Comparison of ENCODE assay signal across 7 cellular contexts in genomic region chr1:151255381-151255780, GRCh38. TPM values are rescaled to one million over a fixed set of nuclear protein-coding genes. Genes with fewer than 3 reads are reported as not detected.
A peak's percentile ranks its signal among the peaks of the same experiment; 100 is the strongest.
DNase-seq lines count a peak whose midpoint lies in the region; ATAC-seq and TF ChIP-seq lines count a peak whose summit lies in the region.

No MANE protein-coding gene starts in this region.

- no peaks in the 10 kb centered on the region for H3K27me3 Mint-ChIP-seq in T-helper 2 cell treated with Interferon-gamma antibody and Interleukin-4, amounts not matched to agents 5 μg/mL and 100 μg/mL, for 36 hours (ENCODE audit: low read depth)
- H3K27me3 Mint-ChIP-seq in glutamatergic neuron (ENCODE audit: unreplicated experiment), result peaks cover 7% of the 10 kb centered on the region

- intact Hi-C loops in body of pancreas (cut with DNase I), result no loop called here

- H3K36me3 ChIP-seq in H7 (replicated peaks; ENCODE audit: control insufficient read depth, insufficient read depth, low read length) (peaks cover under 1% of the 10 kb centered on the region; the same call in 1 of the 2 replicates), body of pancreas (replicated peaks in 1 of 2; ENCODE audit: insufficient read depth in 1 of 2, low read depth in 2 of 2) (no peaks in the 10 kb centered on the region)

- peak overlapping the region; percentile 92 for H3K4me3 Mint-ChIP-seq in T-helper 2 cell treated with Interferon-gamma antibody and Interleukin-4, amounts not matched to agents 5 μg/mL and 100 μg/mL, for 36 hours
- peak overlapping the region; percentile 96 for H3K4me3 Mint-ChIP-seq in glutamatergic neuron (ENCODE audit: unreplicated experiment)
- peak overlapping the region; percentile 82 for H3K4me3 Mint-ChIP-seq in stimulated activated effector memory CD8-positive, alpha-beta T cell treated with anti-CD3 and anti-CD28 coated beads, Interleukin-12 subunit alpha, Interleukin-12 subunit beta, amount 100 ng/mL, for 72 hours

- H3K27ac Mint-ChIP-seq in T-helper 2 cell treated with Interferon-gamma antibody and Interleukin-4, amounts not matched to agents 5 μg/mL and 100 μg/mL, for 36 hours, result peak overlapping the region; percentile 91
- peak overlapping the region; percentile 95 for H3K27ac Mint-ChIP-seq in glutamatergic neuron (ENCODE audit: unreplicated experiment)
- peak overlapping the region; percentile 94 for H3K27ac Mint-ChIP-seq in stimulated activated effector memory CD8-positive, alpha-beta T cell treated with anti-CD3 and anti-CD28 coated beads, Interleukin-12 subunit alpha, Interleukin-12 subunit beta, amount 100 ng/mL, for 72 hours

- H3K4me1 ChIP-seq in body of pancreas, result peaks cover 19% of the 10 kb centered on the region

- DNase-seq in H7, result no peak
- DNase-seq in T-helper 2 cell treated with Interferon-gamma antibody and Interleukin-4, amounts not matched to agents 5 μg/mL and 100 μg/mL, for 36 hours (ENCODE audit: low spot score), result no peak
- DNase-seq in glutamatergic neuron, result no peak
- no peak for DNase-seq in stimulated activated effector memory CD8-positive, alpha-beta T cell treated with anti-CD3 and anti-CD28 coated beads, Interleukin-12 subunit alpha, Interleukin-12 subunit beta, amount 100 ng/mL, for 72 hours (ENCODE audit: low spot score in 2 of 2)
- DNase-seq in body of pancreas, result no peak
- no peak for DNase-seq in activated CD4-positive, CD25-positive, alpha-beta regulatory T cell treated with anti-CD3 and anti-CD28 coated beads, Interleukin-2, amount 50 U/mL, for 72 hours

- no peak for TF ChIP-seq POLR2A in body of pancreas (IDR thresholded peaks at IDR 0.05)

- H3K27ac ChIP-seq in body of pancreas, result peak overlapping the region in 2 of 4 donors; percentile 87

- ATAC-seq in stimulated activated effector memory CD8-positive, alpha-beta T cell treated with anti-CD3 and anti-CD28 coated beads, Interleukin-12 subunit alpha, Interleukin-12 subunit beta, amount 100 ng/mL, for 72 hours, result no peak
- no peak for ATAC-seq in HG03521 (IDR thresholded peaks at IDR 0.05; ENCODE audit: unreplicated experiment)
- no peak for ATAC-seq in body of pancreas

- H3K27me3 ChIP-seq in H7 (ENCODE audit: control insufficient read depth, insufficient read depth, low read length) (no peaks in the 10 kb centered on the region), body of pancreas (no peaks in the 10 kb centered on the region)

- H3K9me3 Mint-ChIP-seq in T-helper 2 cell treated with Interferon-gamma antibody and Interleukin-4, amounts not matched to agents 5 μg/mL and 100 μg/mL, for 36 hours, result no peaks in the 10 kb centered on the region
- peaks cover 11% of the 10 kb centered on the region for H3K9me3 Mint-ChIP-seq in glutamatergic neuron (ENCODE audit: unreplicated experiment)
- H3K9me3 Mint-ChIP-seq in stimulated activated effector memory CD8-positive, alpha-beta T cell treated with anti-CD3 and anti-CD28 coated beads, Interleukin-12 subunit alpha, Interleukin-12 subunit beta, amount 100 ng/mL, for 72 hours, result no peaks in the 10 kb centered on the region

- WGBS in body of pancreas, 2 donors, result 16 to 25% methylated on average over 10 of the region's 10 CpGs

- H3K9me3 ChIP-seq in body of pancreas, result no peaks in the 10 kb centered on the region

- H3K4me3 ChIP-seq in H7 (ENCODE audit: insufficient read depth, low read depth, low read length) (peak overlapping the region; percentile 94), body of pancreas (peak overlapping the region in 1 of 2 donors; percentile 71)

- H3K36me3 Mint-ChIP-seq in T-helper 2 cell treated with Interferon-gamma antibody and Interleukin-4, amounts not matched to agents 5 μg/mL and 100 μg/mL, for 36 hours (ENCODE audit: low read depth), result peaks cover 4% of the 10 kb centered on the region
- peaks cover 5% of the 10 kb centered on the region for H3K36me3 Mint-ChIP-seq in glutamatergic neuron (ENCODE audit: unreplicated experiment)
- peaks cover 48% of the 10 kb centered on the region for H3K36me3 Mint-ChIP-seq in stimulated activated effector memory CD8-positive, alpha-beta T cell treated with anti-CD3 and anti-CD28 coated beads, Interleukin-12 subunit alpha, Interleukin-12 subunit beta, amount 100 ng/mL, for 72 hours

- peaks cover 15% of the 10 kb centered on the region for H3K4me1 Mint-ChIP-seq in T-helper 2 cell treated with Interferon-gamma antibody and Interleukin-4, amounts not matched to agents 5 μg/mL and 100 μg/mL, for 36 hours (ENCODE audit: low read depth)
- peaks cover 2% of the 10 kb centered on the region for H3K4me1 Mint-ChIP-seq in glutamatergic neuron (ENCODE audit: low read depth, unreplicated experiment)
- peaks cover 25% of the 10 kb centered on the region for H3K4me1 Mint-ChIP-seq in stimulated activated effector memory CD8-positive, alpha-beta T cell treated with anti-CD3 and anti-CD28 coated beads, Interleukin-12 subunit alpha, Interleukin-12 subunit beta, amount 100 ng/mL, for 72 hours

- TF ChIP-seq CTCF in glutamatergic neuron (IDR thresholded peaks at IDR 0.05; ENCODE audit: partially characterized antibody, unreplicated experiment) (no peak), body of pancreas (IDR thresholded peaks at IDR 0.05) (no peak)

RNA-seq across cellular contexts. Expression of gene PSMD4, which starts 0.8 kb away (rescaled TPM):
- 373 and 381 TPM in 2 replicates for total RNA-seq in H7 (2014; rRNA removed; shearing (Covaris generic))
- total RNA-seq in glutamatergic neuron (ENCODE audit: unreplicated experiment) (250 TPM), body of pancreas (10 to 100 TPM; 70.2 to 73.4 TPM)

RNA-seq across cellular contexts. Expression of gene ZNF687, which starts 26.7 kb away (rescaled TPM):
- 81.3 and 103 TPM in 2 replicates for total RNA-seq in H7 (2014; rRNA removed; shearing (Covaris generic))
- total RNA-seq in glutamatergic neuron (ENCODE audit: unreplicated experiment) (34.4 TPM), body of pancreas (10 to 100 TPM; 15.0 to 24.4 TPM)

RNA-seq across cellular contexts. Expression of gene PIP5K1A, which starts 57.0 kb away (rescaled TPM):
- 79.7 and 86.6 TPM in 2 replicates for total RNA-seq in H7 (2014; rRNA removed; shearing (Covaris generic))
- 79.4 TPM for total RNA-seq in glutamatergic neuron (ENCODE audit: unreplicated experiment)
- 10 to 100 TPM; 19.5 to 51.4 TPM for total RNA-seq in body of pancreas
